In the genomic region with DNA sequence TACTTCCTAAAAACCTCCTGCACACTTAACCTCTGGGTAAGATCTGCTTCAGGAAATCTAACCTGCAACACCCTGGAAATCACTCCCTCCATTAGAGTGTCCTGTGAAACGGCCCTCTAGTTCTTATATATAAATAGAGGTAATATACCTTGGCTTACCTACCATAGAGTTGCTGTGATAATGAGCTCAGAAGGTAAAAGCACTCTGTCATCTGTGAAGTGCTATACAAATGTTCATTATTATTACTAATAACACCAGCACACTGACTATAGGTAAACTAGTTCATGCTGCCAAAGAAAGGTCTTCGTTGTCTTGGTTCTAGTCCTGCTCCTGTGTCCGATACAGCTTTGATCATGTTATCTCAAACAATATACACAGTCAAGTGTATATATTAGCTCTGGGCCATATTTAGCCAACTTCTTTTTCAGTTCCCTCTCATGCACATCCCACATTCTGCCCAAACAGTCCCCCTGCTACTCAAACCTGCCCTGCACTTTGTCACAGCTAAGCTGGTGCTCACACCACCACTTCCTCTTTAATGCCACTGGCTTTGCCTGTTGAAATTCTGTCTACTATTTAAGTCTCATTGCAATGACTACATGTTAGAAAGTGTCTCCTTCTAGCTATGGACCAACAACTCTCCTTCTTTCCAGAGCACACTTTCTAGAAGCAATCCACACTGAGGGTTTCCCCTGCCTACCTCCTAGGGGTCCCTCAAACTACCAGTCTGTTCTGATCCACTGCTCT, we compare ENCODE assay signal across 1 cellular context.
A peak's percentile ranks its signal among the peaks of the same experiment; 100 is the strongest.
TF ChIP-seq lines count a peak whose summit lies in the region.

No MANE protein-coding gene starts in this region.

TF ChIP-seq in GM12878, 131 proteins besides CTCF, POLR2A, EP300 and RAD21 (continued from another document):
- TF ChIP-seq, protein P1, sequence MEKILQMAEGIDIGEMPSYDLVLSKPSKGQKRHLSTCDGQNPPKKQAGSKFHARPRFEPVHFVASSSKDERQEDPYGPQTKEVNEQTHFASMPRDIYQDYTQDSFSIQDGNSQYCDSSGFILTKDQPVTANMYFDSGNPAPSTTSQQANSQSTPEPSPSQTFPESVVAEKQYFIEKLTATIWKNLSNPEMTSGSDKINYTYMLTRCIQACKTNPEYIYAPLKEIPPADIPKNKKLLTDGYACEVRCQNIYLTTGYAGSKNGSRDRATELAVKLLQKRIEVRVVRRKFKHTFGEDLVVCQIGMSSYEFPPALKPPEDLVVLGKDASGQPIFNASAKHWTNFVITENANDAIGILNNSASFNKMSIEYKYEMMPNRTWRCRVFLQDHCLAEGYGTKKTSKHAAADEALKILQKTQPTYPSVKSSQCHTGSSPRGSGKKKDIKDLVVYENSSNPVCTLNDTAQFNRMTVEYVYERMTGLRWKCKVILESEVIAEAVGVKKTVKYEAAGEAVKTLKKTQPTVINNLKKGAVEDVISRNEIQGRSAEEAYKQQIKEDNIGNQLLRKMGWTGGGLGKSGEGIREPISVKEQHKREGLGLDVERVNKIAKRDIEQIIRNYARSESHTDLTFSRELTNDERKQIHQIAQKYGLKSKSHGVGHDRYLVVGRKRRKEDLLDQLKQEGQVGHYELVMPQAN (conservative IDR thresholded peaks at IDR 0.05), result no peak
- TF ChIP-seq CBX3 (IDR thresholded peaks at IDR 0.05; ENCODE audit: borderline replicate concordance, low read depth) (no peak), CUX1 (IDR thresholded peaks at IDR 0.05; ENCODE audit: insufficient replicate concordance, low read depth, low read length) (no peak), POU2F2 (IDR thresholded peaks at IDR 0.05; ENCODE audit: borderline replicate concordance, low read depth, low read length) (peak; percentile 61; the same call in 1 of the 3 replicates), SUZ12 (IDR thresholded peaks at IDR 0.05; ENCODE audit: unreplicated experiment) (no peak), BMI1 (IDR thresholded peaks at IDR 0.05; ENCODE audit: borderline replicate concordance) (peak; percentile 84), BCLAF1 (IDR thresholded peaks at IDR 0.05) (no peak), MEF2A (IDR thresholded peaks at IDR 0.05; ENCODE audit: insufficient read depth, low read depth, low read length) (peak; percentile 91), TCF7 (IDR thresholded peaks at IDR 0.05; ENCODE audit: borderline replicate concordance) (no peak), USF1 (IDR thresholded peaks at IDR 0.05; ENCODE audit: borderline replicate concordance, extremely low read length, insufficient read depth, low read depth, low read length) (no peak), NR2C1 (IDR thresholded peaks at IDR 0.05) (no peak), TARDBP (IDR thresholded peaks at IDR 0.05; ENCODE audit: borderline replicate concordance) (no peak), ZNF207 (IDR thresholded peaks at IDR 0.05; ENCODE audit: borderline replicate concordance) (0 out of 2 replicates have a peak, but pooled peaks have one; percentile 68)
